In the genomic region with DNA sequence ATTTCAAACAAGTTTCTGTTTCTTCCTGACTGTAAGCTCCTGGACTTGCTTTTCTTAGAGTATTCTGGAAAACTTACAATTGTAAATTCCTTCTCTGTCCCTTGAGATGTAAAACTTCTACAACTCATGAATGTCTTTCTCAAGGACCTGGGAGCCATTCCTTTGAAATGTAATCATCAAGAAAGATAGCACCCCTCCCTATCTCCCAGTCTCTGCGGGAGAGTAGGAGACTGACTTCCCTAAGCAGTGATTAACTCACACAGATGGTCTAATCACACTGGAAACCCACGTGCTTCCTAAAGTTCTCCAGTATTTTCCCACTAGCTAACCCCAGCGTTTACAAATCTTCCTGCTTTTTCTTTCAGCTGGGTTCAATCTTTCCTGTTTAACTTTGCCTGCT, we compare ENCODE assay signal across 22 cellular contexts.
DNase-seq lines count a peak whose midpoint lies in the region; ATAC-seq and TF ChIP-seq lines count a peak whose summit lies in the region.
"Had no signal": no experiment of that assay in that cellular context is flagged by ENCODE, and none has a peak within 500 bp of the region (broad histone marks: within the 10 kb centered on the region; RNA-seq: fewer than 3 reads in every experiment).

No MANE protein-coding gene starts in this region.

- in situ Hi-C loops in brain microvascular endothelial cell (cut with HindIII; ENCODE audit: low pct_ligation_motif_present, low sequenced_read_pairs): no loop called here

- CTCF ChIA-PET in activated CD8-positive, alpha-beta T cell treated with anti-CD3 and anti-CD28 coated beads, Interleukin-2, amount 10 ng/mL, durations not matched to agents 7 days and 5 days (lab: Charles Lee): no interaction called here

- no peaks in the 10 kb centered on the region for H3K36me3 Mint-ChIP-seq in endothelial cell (ENCODE audit: low read depth, unreplicated experiment)
- no peaks in the 10 kb centered on the region for H3K36me3 Mint-ChIP-seq in activated CD8-positive, alpha-beta T cell treated with anti-CD3 and anti-CD28 coated beads, Interleukin-2, amount 10 ng/mL, durations not matched to agents 7 days and 5 days (ENCODE audit: low read depth)
- H3K36me3 Mint-ChIP-seq: activated CD8-positive, alpha-beta memory T cell treated with anti-CD3 and anti-CD28 coated beads, Interleukin-2, amount 10 ng/mL, durations not matched to agents 7 days and 5 days had no signal

- H3K27me3 ChIP-seq in brain microvascular endothelial cell (replicated peaks): no peaks in the 10 kb centered on the region
- H3K27me3 ChIP-seq: pancreas, SJSA1 had no signal

- no peak for TF ChIP-seq POLR2A in erythroblast (IDR thresholded peaks at IDR 0.05; ENCODE audit: low read length)

- H3K4me3 ChIP-seq in AG10803 (ENCODE audit: low read length) (no peak overlapping the region), brain microvascular endothelial cell (ENCODE audit: low read depth, low read length) (no peak overlapping the region)
- H3K4me3 ChIP-seq: esophagus squamous epithelium, pancreas, SJSA1 had no signal

- H3K36me3 ChIP-seq in brain microvascular endothelial cell (replicated peaks): no peaks in the 10 kb centered on the region
- H3K36me3 ChIP-seq: esophagus squamous epithelium, pancreas, SJSA1 had no signal

- H3K9me3 Mint-ChIP-seq in endothelial cell (ENCODE audit: unreplicated experiment): no peaks in the 10 kb centered on the region
- peaks cover 5% of the 10 kb centered on the region for H3K9me3 Mint-ChIP-seq in activated CD8-positive, alpha-beta T cell treated with anti-CD3 and anti-CD28 coated beads, Interleukin-2, amount 10 ng/mL, durations not matched to agents 7 days and 5 days (ENCODE audit: insufficient read depth)

- no peak overlapping the region for H3K4me3 Mint-ChIP-seq in endothelial cell (ENCODE audit: unreplicated experiment)
- no peak overlapping the region for H3K4me3 Mint-ChIP-seq in activated CD8-positive, alpha-beta T cell treated with anti-CD3 and anti-CD28 coated beads, Interleukin-2, amount 10 ng/mL, durations not matched to agents 7 days and 5 days
- H3K4me3 Mint-ChIP-seq: activated CD8-positive, alpha-beta memory T cell treated with anti-CD3 and anti-CD28 coated beads, Interleukin-2, amount 10 ng/mL, durations not matched to agents 7 days and 5 days had no signal

- H3K4me1 Mint-ChIP-seq in endothelial cell (ENCODE audit: unreplicated experiment): peaks cover 11% of the 10 kb centered on the region
- no peaks in the 10 kb centered on the region for H3K4me1 Mint-ChIP-seq in activated CD8-positive, alpha-beta T cell treated with anti-CD3 and anti-CD28 coated beads, Interleukin-2, amount 10 ng/mL, durations not matched to agents 7 days and 5 days (ENCODE audit: low read depth)
- H3K4me1 Mint-ChIP-seq: activated CD8-positive, alpha-beta memory T cell treated with anti-CD3 and anti-CD28 coated beads, Interleukin-2, amount 10 ng/mL, durations not matched to agents 7 days and 5 days had no signal

- TF ChIP-seq CTCF in AG10803 (conservative IDR thresholded peaks at IDR 0.05; ENCODE audit: low read length): no peak
- TF ChIP-seq CTCF in brain microvascular endothelial cell (IDR thresholded peaks at IDR 0.05; ENCODE audit: low read depth, low read length, missing control alignments): no peak
- TF ChIP-seq CTCF in endothelial cell (IDR thresholded peaks at IDR 0.05; ENCODE audit: unreplicated experiment): no peak

- DNase-seq in AG10803 (ENCODE audit: low read depth): peak; percentile 60
- DNase-seq in HS-5 (ENCODE audit: low read depth): peak; percentile 58
- DNase-seq in brain microvascular endothelial cell: peak; percentile 60
- DNase-seq in hepatic stellate cell (ENCODE audit: low spot score): peak; percentile 32
- DNase-seq in endothelial cell (ENCODE audit: low spot score): no peak
- DNase-seq in activated T-cell treated with anti-CD3 and anti-CD28 coated beads for 4 hours: no peak
- DNase-seq in activated CD8-positive, alpha-beta T cell treated with anti-CD3 and anti-CD28 coated beads, Interleukin-2, amount 10 ng/mL, durations not matched to agents 7 days and 5 days: no peak
- no peak for DNase-seq in erythroblast (lab: John Stamatoyannopoulos, UW)
- DNase-seq: activated CD4-positive, CD25-positive, alpha-beta regulatory T cell treated with anti-CD3 and anti-CD28 coated beads, Interleukin-2, amount 50 U/mL, for 72 hours; activated CD8-positive, alpha-beta memory T cell treated with anti-CD3 and anti-CD28 coated beads, Interleukin-2, amount 10 ng/mL, durations not matched to agents 7 days and 5 days; activated gamma-delta T cell treated with Interleukin-2 at 50 U/mL for 16 hours; esophagus squamous epithelium; MV-4-11; NCI-H2029; NCI-H524; OCI-M1; pancreas; stimulated activated CD4-positive, alpha-beta T cell treated with anti-CD3 and anti-CD28 coated beads, Interleukin-4, amount 100 ng/mL, for 4 hours; stimulated activated CD8-positive, alpha-beta memory T cell treated with anti-CD3 and anti-CD28 coated beads, Interleukin-4, amount 100 ng/mL, for 48 hours; substantia nigra; T-helper 2 cell had no signal

- POLR2A ChIA-PET in activated CD8-positive, alpha-beta T cell treated with anti-CD3 and anti-CD28 coated beads, Interleukin-2, amount 10 ng/mL, durations not matched to agents 7 days and 5 days (lab: Charles Lee): no interaction called here

- peaks cover 1% of the 10 kb centered on the region for H3K27me3 Mint-ChIP-seq in endothelial cell (ENCODE audit: unreplicated experiment)
- no peaks in the 10 kb centered on the region for H3K27me3 Mint-ChIP-seq in activated CD8-positive, alpha-beta T cell treated with anti-CD3 and anti-CD28 coated beads, Interleukin-2, amount 10 ng/mL, durations not matched to agents 7 days and 5 days (ENCODE audit: low read depth)
- H3K27me3 Mint-ChIP-seq: activated CD8-positive, alpha-beta memory T cell treated with anti-CD3 and anti-CD28 coated beads, Interleukin-2, amount 10 ng/mL, durations not matched to agents 7 days and 5 days had no signal

- ATAC-seq in activated CD8-positive, alpha-beta T cell treated with anti-CD3 and anti-CD28 coated beads, Interleukin-2, amount 10 ng/mL, durations not matched to agents 7 days and 5 days: no peak
- ATAC-seq: activated CD8-positive, alpha-beta memory T cell treated with anti-CD3 and anti-CD28 coated beads, Interleukin-2, amount 10 ng/mL, durations not matched to agents 7 days and 5 days; pancreas had no signal

- H3K27ac Mint-ChIP-seq in endothelial cell (ENCODE audit: unreplicated experiment): no peak overlapping the region
- H3K27ac Mint-ChIP-seq in activated CD8-positive, alpha-beta T cell treated with anti-CD3 and anti-CD28 coated beads, Interleukin-2, amount 10 ng/mL, durations not matched to agents 7 days and 5 days: no peak overlapping the region
- H3K27ac Mint-ChIP-seq: activated CD8-positive, alpha-beta memory T cell treated with anti-CD3 and anti-CD28 coated beads, Interleukin-2, amount 10 ng/mL, durations not matched to agents 7 days and 5 days had no signal

- peak overlapping the region; percentile 43 for H3K27ac ChIP-seq in brain microvascular endothelial cell
- H3K27ac ChIP-seq: esophagus squamous epithelium, pancreas, SJSA1 had no signal

Comparison
In these comparisons a context has a peak if more than half of its experiments do, and no peak if none do; other contexts are left out.
1. DNase-seq: peak in AG10803 (single experiment), HS-5 (single experiment), brain microvascular endothelial cell (single experiment) and hepatic stellate cell (single experiment); none in endothelial cell (single experiment), activated T-cell treated with anti-CD3 and anti-CD28 coated beads for 4 hours (single experiment), activated CD8-positive, alpha-beta T cell treated with anti-CD3 and anti-CD28 coated beads, Interleukin-2, amount 10 ng/mL, durations not matched to agents 7 days and 5 days (single experiment) and erythroblast (0 of 2).